Comparison of ENCODE assay signal across 1 cellular context in genomic region chr17:32520737-32521399, GRCh38.
TF ChIP-seq lines count a peak whose summit lies in the region.

No MANE protein-coding gene starts in this region.

TF ChIP-seq in GM12878, 131 proteins besides CTCF, POLR2A, EP300 and RAD21:
- TF ChIP-seq MLLT1 (IDR thresholded peaks at IDR 0.05) (0 out of 2 replicates have a peak, but pooled peaks have one; percentile 13), SMC3 (IDR thresholded peaks at IDR 0.05; ENCODE audit: borderline replicate concordance, low read length) (no peak), IRF3 (IDR thresholded peaks at IDR 0.05) (0 out of 2 replicates have a peak, but pooled peaks have one; percentile 5), E2F4 (IDR thresholded peaks at IDR 0.05; ENCODE audit: low read depth, low read length) (no peak), ZNF592 (IDR thresholded peaks at IDR 0.05) (peak; percentile 12; the same call in 1 of the 2 replicates), SMARCA5 (IDR thresholded peaks at IDR 0.05) (peak; percentile 71; the same call in 1 of the 2 replicates)
